1 cellular context compared by ENCODE assay signal in the genomic region with DNA sequence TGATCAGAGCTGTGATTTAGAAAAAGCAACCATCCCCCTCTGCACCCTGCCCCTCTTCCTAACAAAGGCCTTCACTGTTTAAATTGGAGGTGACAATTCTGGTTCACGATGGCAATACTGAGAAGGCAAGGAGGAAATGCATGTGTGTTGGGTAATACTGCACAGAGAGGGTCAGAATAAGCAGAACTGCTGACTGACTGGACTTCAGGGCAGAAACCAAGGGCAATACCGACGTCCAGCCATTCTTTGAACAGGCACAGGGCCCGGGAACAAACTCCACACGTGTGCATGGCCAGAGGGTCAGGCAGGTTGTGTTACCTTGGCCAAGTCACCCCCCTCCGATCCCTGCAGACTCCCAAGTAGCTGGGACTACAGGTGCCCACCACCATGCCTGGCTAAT.
A peak's percentile ranks its signal among the peaks of the same experiment; 100 is the strongest.
TF ChIP-seq lines count a peak whose summit lies in the region.

No MANE protein-coding gene starts in this region.

TF ChIP-seq in liver, 16 proteins besides CTCF, POLR2A, EP300 and RAD21 (continued from another document):
- TF ChIP-seq, protein P1, sequence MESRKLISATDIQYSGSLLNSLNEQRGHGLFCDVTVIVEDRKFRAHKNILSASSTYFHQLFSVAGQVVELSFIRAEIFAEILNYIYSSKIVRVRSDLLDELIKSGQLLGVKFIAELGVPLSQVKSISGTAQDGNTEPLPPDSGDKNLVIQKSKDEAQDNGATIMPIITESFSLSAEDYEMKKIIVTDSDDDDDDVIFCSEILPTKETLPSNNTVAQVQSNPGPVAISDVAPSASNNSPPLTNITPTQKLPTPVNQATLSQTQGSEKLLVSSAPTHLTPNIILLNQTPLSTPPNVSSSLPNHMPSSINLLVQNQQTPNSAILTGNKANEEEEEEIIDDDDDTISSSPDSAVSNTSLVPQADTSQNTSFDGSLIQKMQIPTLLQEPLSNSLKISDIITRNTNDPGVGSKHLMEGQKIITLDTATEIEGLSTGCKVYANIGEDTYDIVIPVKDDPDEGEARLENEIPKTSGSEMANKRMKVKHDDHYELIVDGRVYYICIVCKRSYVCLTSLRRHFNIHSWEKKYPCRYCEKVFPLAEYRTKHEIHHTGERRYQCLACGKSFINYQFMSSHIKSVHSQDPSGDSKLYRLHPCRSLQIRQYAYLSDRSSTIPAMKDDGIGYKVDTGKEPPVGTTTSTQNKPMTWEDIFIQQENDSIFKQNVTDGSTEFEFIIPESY (IDR thresholded peaks at IDR 0.05), result peak; percentile 74
- TF ChIP-seq HNF4G (IDR thresholded peaks at IDR 0.05) (peak; percentile 85), YY1 (IDR thresholded peaks at IDR 0.05) (peak; percentile 58), FOXA1 (IDR thresholded peaks at IDR 0.05) (no peak), EGR1 (IDR thresholded peaks at IDR 0.05; ENCODE audit: low read depth in 2 of 2) (peak in 1 of 2 donors; percentile 51), FOXA2 (IDR thresholded peaks at IDR 0.05) (peak; percentile 75), HNF4A (conservative IDR thresholded peaks at IDR 0.05) (peak; percentile 95 to 97), RXRA (IDR thresholded peaks at IDR 0.05) (peak; percentile 90 to 97), NR2F2 (IDR thresholded peaks at IDR 0.05) (peak; percentile 55), TAF1 (conservative IDR thresholded peaks at IDR 0.05) (no peak)
- TF ChIP-seq, protein P2, sequence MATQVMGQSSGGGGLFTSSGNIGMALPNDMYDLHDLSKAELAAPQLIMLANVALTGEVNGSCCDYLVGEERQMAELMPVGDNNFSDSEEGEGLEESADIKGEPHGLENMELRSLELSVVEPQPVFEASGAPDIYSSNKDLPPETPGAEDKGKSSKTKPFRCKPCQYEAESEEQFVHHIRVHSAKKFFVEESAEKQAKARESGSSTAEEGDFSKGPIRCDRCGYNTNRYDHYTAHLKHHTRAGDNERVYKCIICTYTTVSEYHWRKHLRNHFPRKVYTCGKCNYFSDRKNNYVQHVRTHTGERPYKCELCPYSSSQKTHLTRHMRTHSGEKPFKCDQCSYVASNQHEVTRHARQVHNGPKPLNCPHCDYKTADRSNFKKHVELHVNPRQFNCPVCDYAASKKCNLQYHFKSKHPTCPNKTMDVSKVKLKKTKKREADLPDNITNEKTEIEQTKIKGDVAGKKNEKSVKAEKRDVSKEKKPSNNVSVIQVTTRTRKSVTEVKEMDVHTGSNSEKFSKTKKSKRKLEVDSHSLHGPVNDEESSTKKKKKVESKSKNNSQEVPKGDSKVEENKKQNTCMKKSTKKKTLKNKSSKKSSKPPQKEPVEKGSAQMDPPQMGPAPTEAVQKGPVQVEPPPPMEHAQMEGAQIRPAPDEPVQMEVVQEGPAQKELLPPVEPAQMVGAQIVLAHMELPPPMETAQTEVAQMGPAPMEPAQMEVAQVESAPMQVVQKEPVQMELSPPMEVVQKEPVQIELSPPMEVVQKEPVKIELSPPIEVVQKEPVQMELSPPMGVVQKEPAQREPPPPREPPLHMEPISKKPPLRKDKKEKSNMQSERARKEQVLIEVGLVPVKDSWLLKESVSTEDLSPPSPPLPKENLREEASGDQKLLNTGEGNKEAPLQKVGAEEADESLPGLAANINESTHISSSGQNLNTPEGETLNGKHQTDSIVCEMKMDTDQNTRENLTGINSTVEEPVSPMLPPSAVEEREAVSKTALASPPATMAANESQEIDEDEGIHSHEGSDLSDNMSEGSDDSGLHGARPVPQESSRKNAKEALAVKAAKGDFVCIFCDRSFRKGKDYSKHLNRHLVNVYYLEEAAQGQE (IDR thresholded peaks at IDR 0.05), result peak; percentile 67
- TF ChIP-seq, protein P3, sequence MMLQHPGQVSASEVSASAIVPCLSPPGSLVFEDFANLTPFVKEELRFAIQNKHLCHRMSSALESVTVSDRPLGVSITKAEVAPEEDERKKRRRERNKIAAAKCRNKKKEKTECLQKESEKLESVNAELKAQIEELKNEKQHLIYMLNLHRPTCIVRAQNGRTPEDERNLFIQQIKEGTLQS (IDR thresholded peaks at IDR 0.05), result peak; percentile 57
